13 cellular contexts compared by ENCODE assay signal in genomic region chr1:79188371-79188770, GRCh38.
DNase-seq lines count a peak whose midpoint lies in the region; ATAC-seq and TF ChIP-seq lines count a peak whose summit lies in the region.
"Had no signal": no experiment of that assay in that cellular context is flagged by ENCODE, and none has a peak within 500 bp of the region (broad histone marks: within the 10 kb centered on the region; RNA-seq: fewer than 3 reads in every experiment).

No MANE protein-coding gene starts in this region.

- no peaks in the 10 kb centered on the region for H3K36me3 ChIP-seq in osteoblast (ENCODE audit: insufficient read depth, low read length)
- H3K36me3 ChIP-seq: esophagus muscularis mucosa had no signal

- H2AFZ ChIP-seq in osteoblast (ENCODE audit: low read length): peak overlapping the region; percentile 8

- H3K79me2 ChIP-seq in osteoblast (ENCODE audit: insufficient read depth, low read length): no peaks in the 10 kb centered on the region

- no peak for TF ChIP-seq CTCF in osteoblast (IDR thresholded peaks at IDR 0.05; ENCODE audit: extremely low read depth, low read depth, low read length)

- ATAC-seq in GM18502 (IDR thresholded peaks at IDR 0.05; ENCODE audit: poor library complexity, unreplicated experiment) (peak; percentile 52), esophagus mucosa (no peak), HG02970 (IDR thresholded peaks at IDR 0.05; ENCODE audit: low FRiP score, unreplicated experiment) (no peak)

- no peaks in the 10 kb centered on the region for H4K20me1 ChIP-seq in osteoblast (ENCODE audit: insufficient read depth, low read length)

- DNase-seq in M059J (ENCODE audit: low read depth) (peak; percentile 51), brain pericyte (ENCODE audit: low read depth, low spot score) (peak; percentile 21), osteoblast (ENCODE audit: insufficient read length, low spot score, missing footprints) (no peak), NCI-H1092 (lab: John Stamatoyannopoulos, UW) (no peak), NCI-H146 (lab: John Stamatoyannopoulos, UW) (no peak)
- DNase-seq: activated CD4-positive, alpha-beta T cell treated with anti-CD3 and anti-CD28 coated beads, Interleukin-2, amount 50 U/mL, for 1 hour; islet precursor cell; NCI-H1930 had no signal

- H3K4me1 ChIP-seq in osteoblast (ENCODE audit: insufficient read depth, low read length): peaks cover 13% of the 10 kb centered on the region

- no peak overlapping the region for H3K27ac ChIP-seq in osteoblast (ENCODE audit: low read depth, low read length)
- H3K27ac ChIP-seq: C4-2B, esophagus muscularis mucosa had no signal

- no peaks in the 10 kb centered on the region for H3K27me3 ChIP-seq in osteoblast (ENCODE audit: insufficient read depth, low read length)
- H3K27me3 ChIP-seq: esophagus muscularis mucosa had no signal

- H3K4me2 ChIP-seq in osteoblast (ENCODE audit: insufficient read depth, low read length): peak overlapping the region; percentile 39

- no peak overlapping the region for H3K4me3 ChIP-seq in osteoblast (ENCODE audit: insufficient read depth, low read length)
- H3K4me3 ChIP-seq: esophagus muscularis mucosa had no signal

- H3K9me3 ChIP-seq in osteoblast (ENCODE audit: low read depth, low read length): no peaks in the 10 kb centered on the region
- H3K9me3 ChIP-seq: esophagus muscularis mucosa had no signal

Comparison
In these comparisons a context has a peak if more than half of its experiments do, and no peak if none do; other contexts are left out.
1. DNase-seq: peak in M059J (single experiment) and brain pericyte (single experiment); none in osteoblast (single experiment), NCI-H1092 (single experiment) and NCI-H146 (single experiment).